ENCODE assay signal across 15 cellular contexts in the genomic region with DNA sequence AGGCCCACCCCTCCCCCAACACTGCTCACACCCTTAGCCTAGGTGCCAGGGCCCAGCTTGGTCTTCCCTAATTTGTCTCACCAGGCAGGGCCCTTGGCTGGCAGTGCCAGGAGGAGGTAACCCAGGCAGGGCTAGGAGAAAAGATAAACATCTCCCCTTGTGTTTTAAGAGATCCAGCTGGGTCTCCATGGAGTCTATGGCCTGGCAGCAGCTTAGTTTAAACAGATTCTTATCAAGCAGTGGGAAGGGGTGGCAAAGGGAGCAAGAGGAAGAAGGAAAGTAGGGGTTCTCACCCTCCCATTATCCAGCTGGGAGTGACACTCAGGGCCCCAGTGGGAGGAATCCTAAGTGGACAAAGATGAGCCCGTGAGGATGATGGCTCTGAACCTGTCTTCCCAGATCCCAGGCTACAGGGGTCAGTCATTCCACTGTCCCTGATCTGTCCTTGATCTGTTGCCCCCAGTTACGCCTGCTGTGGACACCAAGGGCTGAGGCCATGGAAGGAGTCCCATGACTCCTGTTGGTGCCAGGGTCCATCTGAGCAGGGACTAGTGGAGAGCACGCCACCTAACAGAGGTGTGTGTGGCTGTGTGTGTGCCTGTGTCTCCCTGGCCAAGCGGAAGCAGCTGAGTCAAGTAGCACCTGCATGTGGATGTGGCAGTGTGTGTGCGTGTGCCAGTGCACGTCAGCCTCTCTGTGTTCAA. TPM values are rescaled to one million over a fixed set of nuclear protein-coding genes. Genes with fewer than 3 reads are reported as not detected.
A peak's percentile ranks its signal among the peaks of the same experiment; 100 is the strongest.
DNase-seq lines count a peak whose midpoint lies in the region; ATAC-seq and FAIRE-seq lines count a peak whose summit lies in the region.
"Had no signal": no experiment of that assay in that cellular context is flagged by ENCODE, and none has a peak within 500 bp of the region (broad histone marks: within the 10 kb centered on the region; RNA-seq: fewer than 3 reads in every experiment).

No MANE protein-coding gene starts in this region.

- ATAC-seq in activated naive CD4-positive, alpha-beta T cell treated with anti-CD3 and anti-CD28 coated beads, Interleukin-2, amount 50 U/mL, for 72 hours = no peak
- ATAC-seq in GM18520 (IDR thresholded peaks at IDR 0.05; ENCODE audit: unreplicated experiment) (no peak), GM18870 (IDR thresholded peaks at IDR 0.05; ENCODE audit: unreplicated experiment) (no peak)

- no peaks in the 10 kb centered on the region for H3K9me3 Mint-ChIP-seq in activated naive CD4-positive, alpha-beta T cell treated with anti-CD3 and anti-CD28 coated beads, Interleukin-2, amount 50 U/mL, for 72 hours
- no peaks in the 10 kb centered on the region for H3K9me3 Mint-ChIP-seq in activated naive CD4-positive, alpha-beta T cell treated with anti-CD3 and anti-CD28 coated beads, Interleukin-2, amount 10 ng/mL, durations not matched to agents 7 days and 5 days

- H3K4me3 Mint-ChIP-seq in activated naive CD4-positive, alpha-beta T cell treated with anti-CD3 and anti-CD28 coated beads, Interleukin-2, amount 10 ng/mL, durations not matched to agents 7 days and 5 days = no peak overlapping the region

- peaks cover 40% of the 10 kb centered on the region for H3K27me3 Mint-ChIP-seq in activated naive CD4-positive, alpha-beta T cell treated with anti-CD3 and anti-CD28 coated beads, Interleukin-2, amount 10 ng/mL, durations not matched to agents 7 days and 5 days

- CTCF ChIA-PET in activated naive CD4-positive, alpha-beta T cell treated with anti-CD3 and anti-CD28 coated beads, Interleukin-2, amount 10 ng/mL, durations not matched to agents 7 days and 5 days (lab: Charles Lee) = no interaction called here

- peak; percentile 72 for FAIRE-seq in urothelium cell line (lab: Jason Lieb, UNC)
- FAIRE-seq: pancreas, TTC549 had no signal

- no peaks in the 10 kb centered on the region for H3K4me1 Mint-ChIP-seq in activated naive CD4-positive, alpha-beta T cell treated with anti-CD3 and anti-CD28 coated beads, Interleukin-2, amount 10 ng/mL, durations not matched to agents 7 days and 5 days

- no peak for DNase-seq in activated naive CD4-positive, alpha-beta T cell treated with anti-CD3 and anti-CD28 coated beads, Interleukin-2, amount 50 U/mL, for 72 hours (ENCODE audit: low spot score in 2 of 2)
- no peak for DNase-seq in activated naive CD4-positive, alpha-beta T cell treated with anti-CD3 and anti-CD28 coated beads, Interleukin-2, amount 10 ng/mL, durations not matched to agents 7 days and 5 days
- peak; percentile 53 for DNase-seq in NCI-H345 treated with DMSO at 0.1 percent for 48 hours (lab: John Stamatoyannopoulos, UW; ENCODE audit: unreplicated experiment)
- DNase-seq in fibroblast of peridontal ligament (ENCODE audit: extremely low read depth) = peak; percentile 41
- DNase-seq in urothelium cell line (ENCODE audit: low spot score) = no peak
- DNase-seq in CD1c-positive myeloid dendritic cell (ENCODE audit: extremely low spot score) = no peak
- DNase-seq: ACHN, anterior cingulate cortex, GDM1, lower lobe of right lung, pancreas had no signal

- H3K27ac Mint-ChIP-seq in activated naive CD4-positive, alpha-beta T cell treated with anti-CD3 and anti-CD28 coated beads, Interleukin-2, amount 50 U/mL, for 72 hours = peak overlapping the region; percentile 22 to 78
- no peak overlapping the region for H3K27ac Mint-ChIP-seq in activated naive CD4-positive, alpha-beta T cell treated with anti-CD3 and anti-CD28 coated beads, Interleukin-2, amount 10 ng/mL, durations not matched to agents 7 days and 5 days

- no peaks in the 10 kb centered on the region for H3K36me3 Mint-ChIP-seq in activated naive CD4-positive, alpha-beta T cell treated with anti-CD3 and anti-CD28 coated beads, Interleukin-2, amount 50 U/mL, for 72 hours
- no peaks in the 10 kb centered on the region for H3K36me3 Mint-ChIP-seq in activated naive CD4-positive, alpha-beta T cell treated with anti-CD3 and anti-CD28 coated beads, Interleukin-2, amount 10 ng/mL, durations not matched to agents 7 days and 5 days

RNA-seq across cellular contexts. Expression of a gene that starts 47.4 kb away (rescaled TPM):
- under 1 TPM; 0.37 to 0.96 TPM for total RNA-seq in activated naive CD4-positive, alpha-beta T cell treated with anti-CD3 and anti-CD28 coated beads, Interleukin-2, amount 50 U/mL, for 72 hours
- total RNA-seq: lower lobe of right lung, pancreas, suprapubic skin had no signal

RNA-seq across cellular contexts. Expression of a gene that starts 51.6 kb away (rescaled TPM):
- under 1 TPM in 1 of 2 donors, not detected in 1; 0.27 TPM for total RNA-seq in activated naive CD4-positive, alpha-beta T cell treated with anti-CD3 and anti-CD28 coated beads, Interleukin-2, amount 50 U/mL, for 72 hours

Comparison
In these comparisons a context has a peak if more than half of its experiments do, and no peak if none do; other contexts are left out.
1. DNase-seq: peak in NCI-H345 treated with DMSO at 0.1 percent for 48 hours (single experiment) and fibroblast of peridontal ligament (single experiment); none in activated naive CD4-positive, alpha-beta T cell treated with anti-CD3 and anti-CD28 coated beads, Interleukin-2, amount 50 U/mL, for 72 hours (0 of 2), activated naive CD4-positive, alpha-beta T cell treated with anti-CD3 and anti-CD28 coated beads, Interleukin-2, amount 10 ng/mL, durations not matched to agents 7 days and 5 days (single experiment), urothelium cell line (single experiment) and CD1c-positive myeloid dendritic cell (single experiment).